Comparison of ENCODE assay signal across 1 cellular context in genomic region chr10:64115913-64116643, GRCh38.
TF ChIP-seq lines count a peak whose summit lies in the region.

No MANE protein-coding gene starts in this region.

TF ChIP-seq in K562, 482 proteins besides CTCF, POLR2A, EP300 and RAD21 (continued from another document):
- no peak for TF ChIP-seq ZNF280A (IDR thresholded peaks at IDR 0.05; ENCODE audit: low read depth, partially characterized antibody)
- no peak for TF ChIP-seq E4F1 (CRISPR knock-in tag; IDR thresholded peaks at IDR 0.05; ENCODE audit: borderline replicate concordance)
- no peak for TF ChIP-seq NFYB (IDR thresholded peaks at IDR 0.05; ENCODE audit: extremely low read depth, insufficient read length)
